Comparison of ENCODE assay signal across 2 cellular contexts in the genomic region with DNA sequence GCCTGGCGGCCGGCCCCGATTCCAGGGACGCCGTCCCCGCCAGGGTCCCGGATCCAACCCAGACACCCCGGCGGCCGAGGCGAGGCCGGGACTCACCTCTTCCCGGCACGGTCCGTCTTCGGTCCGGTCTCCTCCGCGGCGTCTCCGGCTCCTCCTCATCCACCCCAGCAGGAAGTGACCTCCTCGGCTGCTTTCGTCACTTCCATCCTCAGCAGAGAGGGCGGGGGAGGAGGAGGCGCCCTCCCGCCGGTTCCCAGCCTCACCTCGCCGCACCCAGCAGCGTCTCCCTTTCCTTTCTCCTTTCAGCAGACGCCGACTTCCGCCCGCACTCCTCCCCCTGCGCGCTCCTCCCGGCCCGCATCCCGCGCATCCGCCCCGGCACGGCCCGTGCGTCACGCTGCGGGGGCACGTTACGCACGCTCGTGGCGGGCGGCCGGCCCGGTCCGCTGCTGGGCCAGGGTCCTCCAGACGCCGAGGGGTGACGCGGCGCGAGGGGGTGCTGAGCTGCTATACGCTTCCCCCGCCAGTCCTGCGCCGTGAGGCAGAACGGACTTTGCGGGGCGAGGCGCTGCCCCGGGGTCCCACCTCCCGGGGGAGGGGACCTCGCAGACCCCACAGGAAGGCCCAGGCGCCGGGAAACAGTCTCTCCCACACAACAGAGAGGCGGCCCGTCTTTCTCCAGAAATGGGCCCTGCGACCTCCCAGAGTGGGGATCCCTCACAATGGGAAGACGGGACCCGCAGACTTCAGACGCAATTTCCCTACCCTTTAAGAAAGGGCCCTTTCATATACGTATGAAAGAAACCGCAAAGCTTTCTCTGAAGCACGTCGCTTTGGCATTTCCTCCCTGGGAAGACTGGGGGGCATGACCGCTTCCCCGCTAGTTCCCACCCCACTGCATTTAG.
TF ChIP-seq lines count a peak whose summit lies in the region.

A gene (minus strand): TSS at position 176 of the 905 bp plus-strand sequence. CDS start 2,043 bp downstream, outside the sequence.

TF ChIP-seq in IMR-90, 13 proteins besides CTCF, POLR2A, EP300 and RAD21 (continued from another document):
- TF ChIP-seq, protein P1, sequence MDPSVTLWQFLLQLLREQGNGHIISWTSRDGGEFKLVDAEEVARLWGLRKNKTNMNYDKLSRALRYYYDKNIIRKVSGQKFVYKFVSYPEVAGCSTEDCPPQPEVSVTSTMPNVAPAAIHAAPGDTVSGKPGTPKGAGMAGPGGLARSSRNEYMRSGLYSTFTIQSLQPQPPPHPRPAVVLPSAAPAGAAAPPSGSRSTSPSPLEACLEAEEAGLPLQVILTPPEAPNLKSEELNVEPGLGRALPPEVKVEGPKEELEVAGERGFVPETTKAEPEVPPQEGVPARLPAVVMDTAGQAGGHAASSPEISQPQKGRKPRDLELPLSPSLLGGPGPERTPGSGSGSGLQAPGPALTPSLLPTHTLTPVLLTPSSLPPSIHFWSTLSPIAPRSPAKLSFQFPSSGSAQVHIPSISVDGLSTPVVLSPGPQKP (IDR thresholded peaks at IDR 0.05; ENCODE audit: borderline replicate concordance, low read depth, low read length): no peak
- TF ChIP-seq MAFK (IDR thresholded peaks at IDR 0.05; ENCODE audit: low read depth, low read length): no peak
- TF ChIP-seq CEBPB (IDR thresholded peaks at IDR 0.05; ENCODE audit: low read depth, low read length): 0 out of 2 replicates have a peak, but pooled peaks have one; percentile 15
- TF ChIP-seq RFX5 (IDR thresholded peaks at IDR 0.05; ENCODE audit: low read depth, low read length): 0 out of 2 replicates have a peak, but pooled peaks have one; percentile 9
- peak; percentile 91 for TF ChIP-seq BHLHE40 (IDR thresholded peaks at IDR 0.05; ENCODE audit: low read depth, low read length)
- TF ChIP-seq SMC3 (IDR thresholded peaks at IDR 0.05; ENCODE audit: low read depth, low read length): 0 out of 2 replicates have a peak, but pooled peaks have one; percentile 1
- peak; percentile 48; the same call in 1 of the 2 replicates for TF ChIP-seq MXI1 (IDR thresholded peaks at IDR 0.05; ENCODE audit: borderline replicate concordance, low read depth, low read length)
- no peak for TF ChIP-seq NFE2L2 (IDR thresholded peaks at IDR 0.05; ENCODE audit: low read depth, low read length)
- TF ChIP-seq, protein P2, sequence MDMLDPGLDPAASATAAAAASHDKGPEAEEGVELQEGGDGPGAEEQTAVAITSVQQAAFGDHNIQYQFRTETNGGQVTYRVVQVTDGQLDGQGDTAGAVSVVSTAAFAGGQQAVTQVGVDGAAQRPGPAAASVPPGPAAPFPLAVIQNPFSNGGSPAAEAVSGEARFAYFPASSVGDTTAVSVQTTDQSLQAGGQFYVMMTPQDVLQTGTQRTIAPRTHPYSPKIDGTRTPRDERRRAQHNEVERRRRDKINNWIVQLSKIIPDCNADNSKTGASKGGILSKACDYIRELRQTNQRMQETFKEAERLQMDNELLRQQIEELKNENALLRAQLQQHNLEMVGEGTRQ (IDR thresholded peaks at IDR 0.05; ENCODE audit: low read depth, low read length): peak; percentile 35; the same call in 1 of the 2 replicates
- TF ChIP-seq FOS (IDR thresholded peaks at IDR 0.05; ENCODE audit: low read depth, low read length): peak; percentile 60
TF ChIP-seq in IMR-90: peak in this region for 9.

TF ChIP-seq in PFSK-1, 5 proteins besides CTCF, POLR2A, EP300 and RAD21 (continued from another document):
- TF ChIP-seq, protein P3, sequence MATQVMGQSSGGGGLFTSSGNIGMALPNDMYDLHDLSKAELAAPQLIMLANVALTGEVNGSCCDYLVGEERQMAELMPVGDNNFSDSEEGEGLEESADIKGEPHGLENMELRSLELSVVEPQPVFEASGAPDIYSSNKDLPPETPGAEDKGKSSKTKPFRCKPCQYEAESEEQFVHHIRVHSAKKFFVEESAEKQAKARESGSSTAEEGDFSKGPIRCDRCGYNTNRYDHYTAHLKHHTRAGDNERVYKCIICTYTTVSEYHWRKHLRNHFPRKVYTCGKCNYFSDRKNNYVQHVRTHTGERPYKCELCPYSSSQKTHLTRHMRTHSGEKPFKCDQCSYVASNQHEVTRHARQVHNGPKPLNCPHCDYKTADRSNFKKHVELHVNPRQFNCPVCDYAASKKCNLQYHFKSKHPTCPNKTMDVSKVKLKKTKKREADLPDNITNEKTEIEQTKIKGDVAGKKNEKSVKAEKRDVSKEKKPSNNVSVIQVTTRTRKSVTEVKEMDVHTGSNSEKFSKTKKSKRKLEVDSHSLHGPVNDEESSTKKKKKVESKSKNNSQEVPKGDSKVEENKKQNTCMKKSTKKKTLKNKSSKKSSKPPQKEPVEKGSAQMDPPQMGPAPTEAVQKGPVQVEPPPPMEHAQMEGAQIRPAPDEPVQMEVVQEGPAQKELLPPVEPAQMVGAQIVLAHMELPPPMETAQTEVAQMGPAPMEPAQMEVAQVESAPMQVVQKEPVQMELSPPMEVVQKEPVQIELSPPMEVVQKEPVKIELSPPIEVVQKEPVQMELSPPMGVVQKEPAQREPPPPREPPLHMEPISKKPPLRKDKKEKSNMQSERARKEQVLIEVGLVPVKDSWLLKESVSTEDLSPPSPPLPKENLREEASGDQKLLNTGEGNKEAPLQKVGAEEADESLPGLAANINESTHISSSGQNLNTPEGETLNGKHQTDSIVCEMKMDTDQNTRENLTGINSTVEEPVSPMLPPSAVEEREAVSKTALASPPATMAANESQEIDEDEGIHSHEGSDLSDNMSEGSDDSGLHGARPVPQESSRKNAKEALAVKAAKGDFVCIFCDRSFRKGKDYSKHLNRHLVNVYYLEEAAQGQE (IDR thresholded peaks at IDR 0.05; ENCODE audit: insufficient read depth in 1 of 2, low read depth in 2 of 2, low read length in 2 of 2): 0 out of 4 replicates have a peak, but pooled peaks of 1 of the 2 experiments have one; percentile 5
- TF ChIP-seq FOXP2 (optimal IDR thresholded peaks at IDR 0.05; ENCODE audit: borderline replicate concordance, extremely low read depth, extremely low read length, insufficient read depth) (peak; percentile 86), SIN3A (IDR thresholded peaks at IDR 0.05; ENCODE audit: borderline replicate concordance, insufficient read depth, low read length) (peak; percentile 17; the same call in 1 of the 2 replicates)
